1 cellular context compared by ENCODE assay signal in genomic region chr5:95942968-95943367, GRCh38.
A peak's percentile ranks its signal among the peaks of the same experiment; 100 is the strongest.
TF ChIP-seq lines count a peak whose summit lies in the region.

No MANE protein-coding gene starts in this region.

TF ChIP-seq in HepG2, 621 proteins besides CTCF, POLR2A, EP300 and RAD21 (continued from another document):
- TF ChIP-seq MTERF4 (CRISPR knock-in tag; IDR thresholded peaks at IDR 0.05) = no peak
- TF ChIP-seq RBM22 (optimal IDR thresholded peaks at IDR 0.05; ENCODE audit: low read length) = peak; percentile 83
- TF ChIP-seq SAFB2 (CRISPR knock-in tag; IDR thresholded peaks at IDR 0.05; ENCODE audit: borderline replicate concordance, low read depth) = no peak
- no peak for TF ChIP-seq NR1H2 (CRISPR knock-in tag; IDR thresholded peaks at IDR 0.05; ENCODE audit: borderline replicate concordance, low read depth)
- no peak for TF ChIP-seq ZNF761 (CRISPR knock-in tag; conservative IDR thresholded peaks at IDR 0.05)
- TF ChIP-seq MZF1 (CRISPR knock-in tag; IDR thresholded peaks at IDR 0.05; ENCODE audit: borderline replicate concordance) = no peak
- no peak for TF ChIP-seq ZNF143 (CRISPR knock-in tag; IDR thresholded peaks at IDR 0.05)
- TF ChIP-seq CBFB (CRISPR knock-in tag; IDR thresholded peaks at IDR 0.05) = no peak
- TF ChIP-seq RBAK (CRISPR knock-in tag; IDR thresholded peaks at IDR 0.05) = no peak
- no peak for TF ChIP-seq DZIP1 (CRISPR knock-in tag; IDR thresholded peaks at IDR 0.05)
- TF ChIP-seq ZNF770 (CRISPR knock-in tag; IDR thresholded peaks at IDR 0.05) = peak; percentile 77
- no peak for TF ChIP-seq ZNF24 (IDR thresholded peaks at IDR 0.05)
- no peak for TF ChIP-seq ZNF784 (CRISPR knock-in tag; IDR thresholded peaks at IDR 0.05; ENCODE audit: borderline replicate concordance)
TF ChIP-seq in HepG2: peak in this region for 2.
